Comparison of ENCODE assay signal across 8 cellular contexts in genomic region chr14:73173092-73173735, GRCh38. TPM values are rescaled to one million over a fixed set of nuclear protein-coding genes. Genes with fewer than 3 reads are reported as not detected.
DNase-seq lines count a peak whose midpoint lies in the region; ATAC-seq and TF ChIP-seq lines count a peak whose summit lies in the region.

No MANE protein-coding gene starts in this region.

- DNase-seq in activated T-cell treated with anti-CD3 and anti-CD28 coated beads, Interleukin-2, amount 50 U/mL, for 72 hours, result no peak
- DNase-seq in activated T-cell treated with anti-CD3 and anti-CD28 coated beads, Interleukin-2, amount 50 U/mL, for 4 hours, result no peak
- peak; percentile 60 for DNase-seq in NAMALWA (ENCODE audit: low spot score)
- peak; percentile 59 for DNase-seq in astrocyte of the cerebellum (ENCODE audit: low read depth)
- no peak for DNase-seq in right lobe of liver
- no peak for DNase-seq in stimulated activated CD4-positive, alpha-beta T cell treated with anti-CD3 and anti-CD28 coated beads, Interleukin-12 subunit alpha, Interleukin-12 subunit beta, amount 100 ng/mL, for 4 hours

- no peak for ATAC-seq in activated T-cell treated with anti-CD3 and anti-CD28 coated beads, Interleukin-2, amount 50 U/mL, for 72 hours (replicated peaks in 1 of 2)
- ATAC-seq in activated T-cell treated with anti-CD3 and anti-CD28 coated beads, Interleukin-2, amount 50 U/mL, for 4 hours, result no peak
- peak; percentile 42 to 62 (median 54) for ATAC-seq in right lobe of liver
- ATAC-seq in GM18861 (IDR thresholded peaks at IDR 0.05; ENCODE audit: unreplicated experiment), result no peak
- ATAC-seq in GM19452 (IDR thresholded peaks at IDR 0.05; ENCODE audit: unreplicated experiment), result no peak

- TF ChIP-seq POLR2A in right lobe of liver (IDR thresholded peaks at IDR 0.05), result no peak

- peaks cover 0 to 16% of the 10 kb centered on the region in 2 donors for H3K36me3 Mint-ChIP-seq in activated T-cell treated with anti-CD3 and anti-CD28 coated beads, Interleukin-2, amount 50 U/mL, for 72 hours (ENCODE audit: insufficient read depth in 2 of 2)
- H3K36me3 Mint-ChIP-seq in activated T-cell treated with anti-CD3 and anti-CD28 coated beads, Interleukin-2, amount 50 U/mL, for 4 hours (ENCODE audit: insufficient read depth), result peaks cover 45% of the 10 kb centered on the region

- peaks cover 0 to 44% (median 11%) of the 10 kb centered on the region in 4 donors for H3K36me3 ChIP-seq in right lobe of liver

- H3K4me1 ChIP-seq in right lobe of liver, result no peaks in the 10 kb centered on the region

- H3K27me3 ChIP-seq in right lobe of liver, result no peaks in the 10 kb centered on the region

- TF ChIP-seq CTCF in astrocyte of the cerebellum (IDR thresholded peaks at IDR 0.05; ENCODE audit: low read depth, low read length, missing control alignments) (peak; percentile 45), right lobe of liver (IDR thresholded peaks at IDR 0.05) (peak; percentile 43 to 56 (median 48))

- intact Hi-C loops in right lobe of liver (cut with DNase I), result loop anchor here in 1 of 2 donors (10.0 kb wide), 1 partner anchor 302 kb away; no protein-coding TSS in a partner anchor

- H3K27ac ChIP-seq in right lobe of liver, result no peak overlapping the region

- WGBS in right lobe of liver (ENCODE audit: insufficient coverage, low coverage, low lambda C conversion rate, missing lambda C conversion rate), result 29% methylated on average over 3 of the region's 3 CpGs

- no peak overlapping the region for H3K4me3 ChIP-seq in astrocyte of the cerebellum (ENCODE audit: low read depth, low read length)
- H3K4me3 ChIP-seq in right lobe of liver, result no peak overlapping the region

- H3K9me3 Mint-ChIP-seq in activated T-cell treated with anti-CD3 and anti-CD28 coated beads, Interleukin-2, amount 50 U/mL, for 72 hours, result no peaks in the 10 kb centered on the region
- no peaks in the 10 kb centered on the region for H3K9me3 Mint-ChIP-seq in activated T-cell treated with anti-CD3 and anti-CD28 coated beads, Interleukin-2, amount 50 U/mL, for 4 hours

- no peaks in the 10 kb centered on the region for H3K9me3 ChIP-seq in right lobe of liver

- no peaks in the 10 kb centered on the region for H3K4me1 Mint-ChIP-seq in activated T-cell treated with anti-CD3 and anti-CD28 coated beads, Interleukin-2, amount 50 U/mL, for 72 hours (ENCODE audit: low read depth)
- H3K4me1 Mint-ChIP-seq in activated T-cell treated with anti-CD3 and anti-CD28 coated beads, Interleukin-2, amount 50 U/mL, for 4 hours (ENCODE audit: low read depth), result no peaks in the 10 kb centered on the region

- in situ Hi-C loops in astrocyte of the cerebellum (cut with HindIII; ENCODE audit: low sequenced_read_pairs), result no loop called here

- no peak overlapping the region for H3K4me3 Mint-ChIP-seq in activated T-cell treated with anti-CD3 and anti-CD28 coated beads, Interleukin-2, amount 50 U/mL, for 72 hours
- no peak overlapping the region for H3K4me3 Mint-ChIP-seq in activated T-cell treated with anti-CD3 and anti-CD28 coated beads, Interleukin-2, amount 50 U/mL, for 4 hours

- H3K27me3 Mint-ChIP-seq in activated T-cell treated with anti-CD3 and anti-CD28 coated beads, Interleukin-2, amount 50 U/mL, for 72 hours (ENCODE audit: low read depth), result no peaks in the 10 kb centered on the region
- H3K27me3 Mint-ChIP-seq in activated T-cell treated with anti-CD3 and anti-CD28 coated beads, Interleukin-2, amount 50 U/mL, for 4 hours (ENCODE audit: low read depth), result no peaks in the 10 kb centered on the region

- peak overlapping the region; percentile 68 for H3K27ac Mint-ChIP-seq in activated T-cell treated with anti-CD3 and anti-CD28 coated beads, Interleukin-2, amount 50 U/mL, for 72 hours

RNA-seq across cellular contexts. Expression of gene PSEN1, which starts 36.9 kb away (rescaled TPM):
- 10 to 100 TPM; 40.1 to 42.2 TPM for total RNA-seq in activated T-cell treated with anti-CD3 and anti-CD28 coated beads, Interleukin-2, amount 50 U/mL, for 72 hours
- 10 to 100 TPM; 21.5 to 29.2 (median 25.0) TPM for total RNA-seq in activated T-cell treated with anti-CD3 and anti-CD28 coated beads, Interleukin-2, amount 50 U/mL, for 4 hours
- total RNA-seq in right lobe of liver, result 10 to 100 TPM; 22.5 to 28.2 (median 25.0) TPM

Comparison
In these comparisons a context has a peak if more than half of its experiments do, and no peak if none do; other contexts are left out.
1. ATAC-seq: peak in right lobe of liver (4 of 4); none in activated T-cell treated with anti-CD3 and anti-CD28 coated beads, Interleukin-2, amount 50 U/mL, for 72 hours (0 of 2), activated T-cell treated with anti-CD3 and anti-CD28 coated beads, Interleukin-2, amount 50 U/mL, for 4 hours (0 of 2), GM18861 (single experiment) and GM19452 (single experiment).
2. DNase-seq: peak in NAMALWA (single experiment) and astrocyte of the cerebellum (single experiment); none in activated T-cell treated with anti-CD3 and anti-CD28 coated beads, Interleukin-2, amount 50 U/mL, for 72 hours (0 of 2), activated T-cell treated with anti-CD3 and anti-CD28 coated beads, Interleukin-2, amount 50 U/mL, for 4 hours (single experiment), right lobe of liver (0 of 3) and stimulated activated CD4-positive, alpha-beta T cell treated with anti-CD3 and anti-CD28 coated beads, Interleukin-12 subunit alpha, Interleukin-12 subunit beta, amount 100 ng/mL, for 4 hours (single experiment).